ENCODE assay signal across 2 cellular contexts in the genomic region with DNA sequence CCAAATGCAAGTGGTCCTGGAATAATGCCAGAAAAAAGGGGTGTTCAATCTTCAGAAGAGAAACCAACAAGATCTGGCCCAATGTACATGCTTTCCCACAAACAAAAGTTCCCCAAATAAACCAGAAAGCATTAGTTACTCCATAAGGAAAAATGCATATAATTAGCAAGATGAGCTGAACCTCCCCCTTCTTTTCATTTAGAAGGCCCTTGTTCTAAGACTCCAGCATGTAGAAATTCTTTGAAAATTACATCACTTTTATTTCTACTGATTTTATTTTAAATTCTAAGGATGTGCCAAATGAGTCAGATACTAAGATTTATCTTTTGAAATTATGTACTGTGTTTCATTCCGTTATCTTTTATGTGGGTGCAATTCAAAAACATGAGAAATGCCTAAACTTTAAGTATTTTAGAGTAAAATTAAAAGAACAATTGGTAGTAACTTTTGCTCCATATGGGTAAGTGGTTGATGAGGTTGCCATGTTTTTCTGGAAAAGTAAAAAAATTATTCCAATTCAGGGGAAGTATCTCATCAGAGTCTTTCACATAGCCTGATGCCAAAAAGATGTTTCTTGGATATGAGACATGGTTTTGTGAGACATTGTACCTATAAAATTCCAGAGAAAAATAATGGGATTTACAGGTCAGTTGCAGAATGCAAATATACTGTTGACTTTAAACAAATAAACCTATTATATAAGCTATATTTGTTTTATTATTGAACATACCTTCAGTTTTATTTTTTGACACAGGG.
TF ChIP-seq lines count a peak whose summit lies in the region.

No MANE protein-coding gene starts in this region.

TF ChIP-seq in GM23338, 12 proteins besides CTCF, POLR2A, EP300 and RAD21:
- TF ChIP-seq, protein P1, sequence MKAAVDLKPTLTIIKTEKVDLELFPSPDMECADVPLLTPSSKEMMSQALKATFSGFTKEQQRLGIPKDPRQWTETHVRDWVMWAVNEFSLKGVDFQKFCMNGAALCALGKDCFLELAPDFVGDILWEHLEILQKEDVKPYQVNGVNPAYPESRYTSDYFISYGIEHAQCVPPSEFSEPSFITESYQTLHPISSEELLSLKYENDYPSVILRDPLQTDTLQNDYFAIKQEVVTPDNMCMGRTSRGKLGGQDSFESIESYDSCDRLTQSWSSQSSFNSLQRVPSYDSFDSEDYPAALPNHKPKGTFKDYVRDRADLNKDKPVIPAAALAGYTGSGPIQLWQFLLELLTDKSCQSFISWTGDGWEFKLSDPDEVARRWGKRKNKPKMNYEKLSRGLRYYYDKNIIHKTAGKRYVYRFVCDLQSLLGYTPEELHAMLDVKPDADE (IDR thresholded peaks at IDR 0.05) = no peak
- TF ChIP-seq EZH2 (IDR thresholded peaks at IDR 0.05; ENCODE audit: low read depth, unreplicated experiment) = no peak
- TF ChIP-seq STAT1 (IDR thresholded peaks at IDR 0.05; ENCODE audit: unreplicated experiment) = no peak
- TF ChIP-seq, protein P2, sequence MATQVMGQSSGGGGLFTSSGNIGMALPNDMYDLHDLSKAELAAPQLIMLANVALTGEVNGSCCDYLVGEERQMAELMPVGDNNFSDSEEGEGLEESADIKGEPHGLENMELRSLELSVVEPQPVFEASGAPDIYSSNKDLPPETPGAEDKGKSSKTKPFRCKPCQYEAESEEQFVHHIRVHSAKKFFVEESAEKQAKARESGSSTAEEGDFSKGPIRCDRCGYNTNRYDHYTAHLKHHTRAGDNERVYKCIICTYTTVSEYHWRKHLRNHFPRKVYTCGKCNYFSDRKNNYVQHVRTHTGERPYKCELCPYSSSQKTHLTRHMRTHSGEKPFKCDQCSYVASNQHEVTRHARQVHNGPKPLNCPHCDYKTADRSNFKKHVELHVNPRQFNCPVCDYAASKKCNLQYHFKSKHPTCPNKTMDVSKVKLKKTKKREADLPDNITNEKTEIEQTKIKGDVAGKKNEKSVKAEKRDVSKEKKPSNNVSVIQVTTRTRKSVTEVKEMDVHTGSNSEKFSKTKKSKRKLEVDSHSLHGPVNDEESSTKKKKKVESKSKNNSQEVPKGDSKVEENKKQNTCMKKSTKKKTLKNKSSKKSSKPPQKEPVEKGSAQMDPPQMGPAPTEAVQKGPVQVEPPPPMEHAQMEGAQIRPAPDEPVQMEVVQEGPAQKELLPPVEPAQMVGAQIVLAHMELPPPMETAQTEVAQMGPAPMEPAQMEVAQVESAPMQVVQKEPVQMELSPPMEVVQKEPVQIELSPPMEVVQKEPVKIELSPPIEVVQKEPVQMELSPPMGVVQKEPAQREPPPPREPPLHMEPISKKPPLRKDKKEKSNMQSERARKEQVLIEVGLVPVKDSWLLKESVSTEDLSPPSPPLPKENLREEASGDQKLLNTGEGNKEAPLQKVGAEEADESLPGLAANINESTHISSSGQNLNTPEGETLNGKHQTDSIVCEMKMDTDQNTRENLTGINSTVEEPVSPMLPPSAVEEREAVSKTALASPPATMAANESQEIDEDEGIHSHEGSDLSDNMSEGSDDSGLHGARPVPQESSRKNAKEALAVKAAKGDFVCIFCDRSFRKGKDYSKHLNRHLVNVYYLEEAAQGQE (IDR thresholded peaks at IDR 0.05; ENCODE audit: unreplicated experiment) = no peak
- TF ChIP-seq ZNF114 (CRISPR knock-in tag; IDR thresholded peaks at IDR 0.05) = no peak

TF ChIP-seq in HepG2, 621 proteins besides CTCF, POLR2A, EP300 and RAD21 (continued from another document):
- TF ChIP-seq, protein P3, sequence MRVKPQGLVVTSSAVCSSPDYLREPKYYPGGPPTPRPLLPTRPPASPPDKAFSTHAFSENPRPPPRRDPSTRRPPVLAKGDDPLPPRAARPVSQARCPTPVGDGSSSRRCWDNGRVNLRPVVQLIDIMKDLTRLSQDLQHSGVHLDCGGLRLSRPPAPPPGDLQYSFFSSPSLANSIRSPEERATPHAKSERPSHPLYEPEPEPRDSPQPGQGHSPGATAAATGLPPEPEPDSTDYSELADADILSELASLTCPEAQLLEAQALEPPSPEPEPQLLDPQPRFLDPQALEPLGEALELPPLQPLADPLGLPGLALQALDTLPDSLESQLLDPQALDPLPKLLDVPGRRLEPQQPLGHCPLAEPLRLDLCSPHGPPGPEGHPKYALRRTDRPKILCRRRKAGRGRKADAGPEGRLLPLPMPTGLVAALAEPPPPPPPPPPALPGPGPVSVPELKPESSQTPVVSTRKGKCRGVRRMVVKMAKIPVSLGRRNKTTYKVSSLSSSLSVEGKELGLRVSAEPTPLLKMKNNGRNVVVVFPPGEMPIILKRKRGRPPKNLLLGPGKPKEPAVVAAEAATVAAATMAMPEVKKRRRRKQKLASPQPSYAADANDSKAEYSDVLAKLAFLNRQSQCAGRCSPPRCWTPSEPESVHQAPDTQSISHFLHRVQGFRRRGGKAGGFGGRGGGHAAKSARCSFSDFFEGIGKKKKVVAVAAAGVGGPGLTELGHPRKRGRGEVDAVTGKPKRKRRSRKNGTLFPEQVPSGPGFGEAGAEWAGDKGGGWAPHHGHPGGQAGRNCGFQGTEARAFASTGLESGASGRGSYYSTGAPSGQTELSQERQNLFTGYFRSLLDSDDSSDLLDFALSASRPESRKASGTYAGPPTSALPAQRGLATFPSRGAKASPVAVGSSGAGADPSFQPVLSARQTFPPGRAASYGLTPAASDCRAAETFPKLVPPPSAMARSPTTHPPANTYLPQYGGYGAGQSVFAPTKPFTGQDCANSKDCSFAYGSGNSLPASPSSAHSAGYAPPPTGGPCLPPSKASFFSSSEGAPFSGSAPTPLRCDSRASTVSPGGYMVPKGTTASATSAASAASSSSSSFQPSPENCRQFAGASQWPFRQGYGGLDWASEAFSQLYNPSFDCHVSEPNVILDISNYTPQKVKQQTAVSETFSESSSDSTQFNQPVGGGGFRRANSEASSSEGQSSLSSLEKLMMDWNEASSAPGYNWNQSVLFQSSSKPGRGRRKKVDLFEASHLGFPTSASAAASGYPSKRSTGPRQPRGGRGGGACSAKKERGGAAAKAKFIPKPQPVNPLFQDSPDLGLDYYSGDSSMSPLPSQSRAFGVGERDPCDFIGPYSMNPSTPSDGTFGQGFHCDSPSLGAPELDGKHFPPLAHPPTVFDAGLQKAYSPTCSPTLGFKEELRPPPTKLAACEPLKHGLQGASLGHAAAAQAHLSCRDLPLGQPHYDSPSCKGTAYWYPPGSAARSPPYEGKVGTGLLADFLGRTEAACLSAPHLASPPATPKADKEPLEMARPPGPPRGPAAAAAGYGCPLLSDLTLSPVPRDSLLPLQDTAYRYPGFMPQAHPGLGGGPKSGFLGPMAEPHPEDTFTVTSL (CRISPR knock-in tag; IDR thresholded peaks at IDR 0.05; ENCODE audit: borderline replicate concordance) = no peak
- TF ChIP-seq, protein P4, sequence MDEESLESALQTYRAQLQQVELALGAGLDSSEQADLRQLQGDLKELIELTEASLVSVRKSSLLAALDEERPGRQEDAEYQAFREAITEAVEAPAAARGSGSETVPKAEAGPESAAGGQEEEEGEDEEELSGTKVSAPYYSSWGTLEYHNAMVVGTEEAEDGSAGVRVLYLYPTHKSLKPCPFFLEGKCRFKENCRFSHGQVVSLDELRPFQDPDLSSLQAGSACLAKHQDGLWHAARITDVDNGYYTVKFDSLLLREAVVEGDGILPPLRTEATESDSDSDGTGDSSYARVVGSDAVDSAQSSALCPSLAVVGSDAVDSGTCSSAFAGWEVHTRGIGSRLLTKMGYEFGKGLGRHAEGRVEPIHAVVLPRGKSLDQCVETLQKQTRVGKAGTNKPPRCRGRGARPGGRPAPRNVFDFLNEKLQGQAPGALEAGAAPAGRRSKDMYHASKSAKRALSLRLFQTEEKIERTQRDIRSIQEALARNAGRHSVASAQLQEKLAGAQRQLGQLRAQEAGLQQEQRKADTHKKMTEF (CRISPR knock-in tag; IDR thresholded peaks at IDR 0.05) = no peak
- TF ChIP-seq, protein P5, sequence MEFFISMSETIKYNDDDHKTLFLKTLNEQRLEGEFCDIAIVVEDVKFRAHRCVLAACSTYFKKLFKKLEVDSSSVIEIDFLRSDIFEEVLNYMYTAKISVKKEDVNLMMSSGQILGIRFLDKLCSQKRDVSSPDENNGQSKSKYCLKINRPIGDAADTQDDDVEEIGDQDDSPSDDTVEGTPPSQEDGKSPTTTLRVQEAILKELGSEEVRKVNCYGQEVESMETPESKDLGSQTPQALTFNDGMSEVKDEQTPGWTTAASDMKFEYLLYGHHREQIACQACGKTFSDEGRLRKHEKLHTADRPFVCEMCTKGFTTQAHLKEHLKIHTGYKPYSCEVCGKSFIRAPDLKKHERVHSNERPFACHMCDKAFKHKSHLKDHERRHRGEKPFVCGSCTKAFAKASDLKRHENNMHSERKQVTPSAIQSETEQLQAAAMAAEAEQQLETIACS (CRISPR knock-in tag; IDR thresholded peaks at IDR 0.05) = no peak
- TF ChIP-seq MEIS2 (CRISPR knock-in tag; IDR thresholded peaks at IDR 0.05) = no peak
